Comparison of ENCODE assay signal across 9 cellular contexts in genomic region chr16:70577256-70577698, GRCh38. TPM values are rescaled to one million over a fixed set of nuclear protein-coding genes. Genes with fewer than 3 reads are reported as not detected.
DNase-seq lines count a peak whose midpoint lies in the region; ATAC-seq and TF ChIP-seq lines count a peak whose summit lies in the region.
"Had no signal": no experiment of that assay in that cellular context is flagged by ENCODE, and none has a peak within 500 bp of the region (broad histone marks: within the 10 kb centered on the region; RNA-seq: fewer than 3 reads in every experiment).

No MANE protein-coding gene starts in this region.

- no peaks in the 10 kb centered on the region for H3K27me3 Mint-ChIP-seq in activated naive CD8-positive, alpha-beta T cell treated with anti-CD3 and anti-CD28 coated beads for 36 hours

- H3K9me3 ChIP-seq in left ventricle myocardium inferior (replicated peaks) (no peaks in the 10 kb centered on the region), upper lobe of right lung (no peaks in the 10 kb centered on the region)
- H3K9me3 ChIP-seq: left lung had no signal

- DNase-seq in cardiac septum (ENCODE audit: low spot score) (peak; percentile 75), Right ventricle myocardium inferior (ENCODE audit: missing footprints) (no peak), left ventricle myocardium inferior (no peak), upper lobe of right lung (no peak), middle frontal gyrus (ENCODE audit: extremely low spot score, low spot score) (no peak), DMS153 (lab: John Stamatoyannopoulos, UW) (no peak)
- DNase-seq in activated naive CD8-positive, alpha-beta T cell treated with anti-CD3 and anti-CD28 coated beads for 36 hours = no peak

- H3K9me3 Mint-ChIP-seq in activated naive CD8-positive, alpha-beta T cell treated with anti-CD3 and anti-CD28 coated beads for 36 hours = no peaks in the 10 kb centered on the region

- intact Hi-C loops in cardiac septum (cut with DNase I) = no loop called here
- intact Hi-C loops in Right ventricle myocardium inferior (cut with DNase I) = no loop called here
- intact Hi-C loops in left ventricle myocardium inferior (cut with micrococcal nuclease) = no loop called here
- intact Hi-C loops in upper lobe of right lung (cut with DNase I) = no loop called here

- no peak overlapping the region for H3K4me3 Mint-ChIP-seq in activated naive CD8-positive, alpha-beta T cell treated with anti-CD3 and anti-CD28 coated beads for 36 hours

- H3K27ac ChIP-seq in left ventricle myocardium inferior (replicated peaks) = peak overlapping the region; percentile 22
- H3K27ac ChIP-seq in upper lobe of right lung = no peak overlapping the region
- H3K27ac ChIP-seq: left lung had no signal

- ATAC-seq in Right ventricle myocardium inferior = no peak
- peak; percentile 5 for ATAC-seq in upper lobe of right lung
- no peak for ATAC-seq in HG03045 (IDR thresholded peaks at IDR 0.05; ENCODE audit: unreplicated experiment)
- ATAC-seq: left lung had no signal

- H3K4me1 Mint-ChIP-seq in activated naive CD8-positive, alpha-beta T cell treated with anti-CD3 and anti-CD28 coated beads for 36 hours = peaks cover 20% of the 10 kb centered on the region

- H3K36me3 ChIP-seq in left ventricle myocardium inferior = peaks cover 11% of the 10 kb centered on the region
- H3K36me3 ChIP-seq in upper lobe of right lung = peaks cover 8% of the 10 kb centered on the region

- TF ChIP-seq CTCF in left ventricle myocardium inferior (IDR thresholded peaks at IDR 0.05; ENCODE audit: borderline replicate concordance) (no peak), upper lobe of right lung (IDR thresholded peaks at IDR 0.05) (no peak)

- peak overlapping the region; percentile 38 for H3K27ac Mint-ChIP-seq in activated naive CD8-positive, alpha-beta T cell treated with anti-CD3 and anti-CD28 coated beads for 36 hours

- no peak overlapping the region for H3K4me3 ChIP-seq in left ventricle myocardium inferior
- H3K4me3 ChIP-seq in upper lobe of right lung = no peak overlapping the region
- H3K4me3 ChIP-seq: left lung had no signal

- H3K27me3 ChIP-seq in left ventricle myocardium inferior (ENCODE audit: low read depth) (no peaks in the 10 kb centered on the region), upper lobe of right lung (no peaks in the 10 kb centered on the region)
- H3K27me3 ChIP-seq: left lung had no signal

- H3K4me1 ChIP-seq in left ventricle myocardium inferior (peaks cover 67% of the 10 kb centered on the region), upper lobe of right lung (peaks cover 44% of the 10 kb centered on the region)

- peaks cover 20% of the 10 kb centered on the region for H3K36me3 Mint-ChIP-seq in activated naive CD8-positive, alpha-beta T cell treated with anti-CD3 and anti-CD28 coated beads for 36 hours

RNA-seq across cellular contexts. Expression of gene SF3B3, which starts 53.7 kb away (rescaled TPM):
- total RNA-seq in cardiac septum (159 TPM), Right ventricle myocardium inferior (131 TPM), left ventricle myocardium inferior (129 TPM), upper lobe of right lung (174 TPM)
- total RNA-seq in activated naive CD8-positive, alpha-beta T cell treated with anti-CD3 and anti-CD28 coated beads for 36 hours = 100 to 1,000 TPM; 545 to 550 TPM

RNA-seq across cellular contexts. Expression of gene COG4, which starts 53.9 kb away (rescaled TPM):
- total RNA-seq in cardiac septum (36.3 TPM), Right ventricle myocardium inferior (46.5 TPM), left ventricle myocardium inferior (43.7 TPM), upper lobe of right lung (63.0 TPM)
- total RNA-seq in activated naive CD8-positive, alpha-beta T cell treated with anti-CD3 and anti-CD28 coated beads for 36 hours = 10 to 100 TPM; 45.5 TPM
